In genomic region chr2:32627441-32627900, GRCh38 we compare ENCODE assay signal across 9 cellular contexts. TPM values are rescaled to one million over a fixed set of nuclear protein-coding genes. Genes with fewer than 3 reads are reported as not detected.
DNase-seq lines count a peak whose midpoint lies in the region; ATAC-seq, FAIRE-seq and TF ChIP-seq lines count a peak whose summit lies in the region.
"Had no signal": no experiment of that assay in that cellular context is flagged by ENCODE, and none has a peak within 500 bp of the region (broad histone marks: within the 10 kb centered on the region; RNA-seq: fewer than 3 reads in every experiment).

No MANE protein-coding gene starts in this region.

- peak overlapping the region; percentile 95 for H3K4me2 ChIP-seq in astrocyte (ENCODE audit: low read length)
- H3K4me2 ChIP-seq in skeletal muscle satellite cell (ENCODE audit: low read length): peak overlapping the region; percentile 86

- peak; percentile 29 for ATAC-seq in GM21825 (IDR thresholded peaks at IDR 0.05; ENCODE audit: unreplicated experiment)

- H3K9me3 ChIP-seq in astrocyte (ENCODE audit: insufficient read depth, low read depth, low read length) (no peaks in the 10 kb centered on the region), iPS-18c (ENCODE audit: control insufficient read depth, insufficient read depth, low read length) (peaks cover 2% of the 10 kb centered on the region), skeletal muscle satellite cell (replicated peaks; ENCODE audit: low read length) (no peaks in the 10 kb centered on the region)

- H3K79me2 ChIP-seq in astrocyte (ENCODE audit: insufficient read depth, low read length): peaks cover 20% of the 10 kb centered on the region

- TF ChIP-seq CTCF in GM12864 (IDR thresholded peaks at IDR 0.05; ENCODE audit: low read depth, low read length, missing control alignments): peak; percentile 10
- peak; percentile 15 for TF ChIP-seq CTCF in astrocyte (IDR thresholded peaks at IDR 0.05; ENCODE audit: insufficient read depth, low read depth, low read length)

- H3K36me3 ChIP-seq in astrocyte (ENCODE audit: insufficient read depth, low read length): no peaks in the 10 kb centered on the region
- H3K36me3 ChIP-seq in skeletal muscle satellite cell (ENCODE audit: insufficient read depth, low read length): peaks cover 6% of the 10 kb centered on the region

- H4K20me1 ChIP-seq in astrocyte (ENCODE audit: insufficient read depth, low read length): no peaks in the 10 kb centered on the region

- H3K27ac Mint-ChIP-seq in astrocyte (ENCODE audit: unreplicated experiment): peak overlapping the region; percentile 75

- no peak for FAIRE-seq in astrocyte (lab: Jason Lieb, UNC)

- H2AFZ ChIP-seq in astrocyte (ENCODE audit: low read depth, low read length): peak overlapping the region; percentile 93

- peak overlapping the region; percentile 89 for H3K4me3 ChIP-seq in GM12864 (ENCODE audit: low read depth, low read length)
- H3K4me3 ChIP-seq in astrocyte (ENCODE audit: insufficient read depth, low read depth, low read length): peak overlapping the region; percentile 88
- H3K4me3 ChIP-seq in iPS-18c (ENCODE audit: insufficient read depth, low read depth, low read length): peak overlapping the region; percentile 77
- H3K4me3 ChIP-seq in skeletal muscle satellite cell (ENCODE audit: low read length): peak overlapping the region; percentile 86

- peak overlapping the region; percentile 92 for H3K9ac ChIP-seq in astrocyte (ENCODE audit: low read length)
- H3K9ac ChIP-seq in skeletal muscle satellite cell (ENCODE audit: low read depth, low read length): peak overlapping the region; percentile 86

- H3K4me1 Mint-ChIP-seq in astrocyte (ENCODE audit: low read depth, unreplicated experiment): peaks cover 13% of the 10 kb centered on the region

- peak overlapping the region; percentile 52 for H3K27ac ChIP-seq in astrocyte (ENCODE audit: low read depth, low read length)
- H3K27ac ChIP-seq: epithelial cell of prostate had no signal

- peaks cover 5% of the 10 kb centered on the region for H3K36me3 Mint-ChIP-seq in astrocyte (ENCODE audit: low read depth, unreplicated experiment)

- H3K27me3 ChIP-seq in astrocyte (ENCODE audit: insufficient read depth, low read length): no peaks in the 10 kb centered on the region
- no peaks in the 10 kb centered on the region for H3K27me3 ChIP-seq in skeletal muscle satellite cell (ENCODE audit: control insufficient read depth, insufficient read depth, low read length)

- DNase-seq in GM12864 (ENCODE audit: low read depth) (no peak), LoVo (ENCODE audit: low spot score) (peak; percentile 16), astrocyte (ENCODE audit: low read depth) (peak; percentile 59), NCI-H82 treated with DMSO at 0.1 percent for 48 hours (lab: John Stamatoyannopoulos, UW; ENCODE audit: unreplicated experiment) (no peak), posterior vena cava (ENCODE audit: low spot score) (no peak)

- peak overlapping the region; percentile 92 for H3K4me3 Mint-ChIP-seq in astrocyte (ENCODE audit: unreplicated experiment)

- H3K9me3 Mint-ChIP-seq in astrocyte (ENCODE audit: unreplicated experiment): no peaks in the 10 kb centered on the region

- intact Hi-C loops in posterior vena cava (cut with DNase I): no loop called here

- no peaks in the 10 kb centered on the region for H3K27me3 Mint-ChIP-seq in astrocyte (ENCODE audit: low read depth, unreplicated experiment)

- H3K4me1 ChIP-seq in astrocyte (ENCODE audit: insufficient read depth, low read length): peaks cover 4% of the 10 kb centered on the region
- peaks cover 3% of the 10 kb centered on the region for H3K4me1 ChIP-seq in skeletal muscle satellite cell (ENCODE audit: control insufficient read depth, insufficient read depth, low read length)

RNA-seq across cellular contexts. Expression of gene TTC27, which starts 0.4 kb away (rescaled TPM):
- total RNA-seq in astrocyte (23.5 and 25.1 TPM in 2 replicates), posterior vena cava (10 to 100 TPM; 13.6 to 17.3 TPM)
- 27.5 and 33.5 TPM in 2 replicates for total RNA-seq in skeletal muscle satellite cell (2012; rRNA removed)

Comparison
In these comparisons a context has a peak if more than half of its experiments do, and no peak if none do; other contexts are left out.
1. DNase-seq: peak in LoVo (single experiment) and astrocyte (single experiment); none in GM12864 (single experiment), NCI-H82 treated with DMSO at 0.1 percent for 48 hours (single experiment) and posterior vena cava (single experiment).
2. Peak in every context shown above with its lines, with median percentiles within 50 percentile points of each other: H3K4me3 ChIP-seq.